In genomic region chr11:130002846-130003716, GRCh38 we compare ENCODE assay signal across 8 cellular contexts. TPM values are rescaled to one million over a fixed set of nuclear protein-coding genes. Genes with fewer than 3 reads are reported as not detected.
A peak's percentile ranks its signal among the peaks of the same experiment; 100 is the strongest.
DNase-seq lines count a peak whose midpoint lies in the region; ATAC-seq and TF ChIP-seq lines count a peak whose summit lies in the region.

No MANE protein-coding gene starts in this region.

- H3K4me1 ChIP-seq in BLaER1 (peaks cover 41% of the 10 kb centered on the region), colonic mucosa (peaks cover 7% of the 10 kb centered on the region)

- no peaks in the 10 kb centered on the region for H3K9me3 ChIP-seq in BLaER1
- H3K9me3 ChIP-seq in colonic mucosa: no peaks in the 10 kb centered on the region

- ATAC-seq in GM19324 (IDR thresholded peaks at IDR 0.05; ENCODE audit: low FRiP score, unreplicated experiment) (peak; percentile 86), HG03460 (IDR thresholded peaks at IDR 0.05; ENCODE audit: unreplicated experiment) (peak; percentile 67)

- H4K20me1 ChIP-seq in BLaER1: no peaks in the 10 kb centered on the region

- H3K4me3 ChIP-seq in BLaER1: peak overlapping the region; percentile 86
- H3K4me3 ChIP-seq in colonic mucosa: peak overlapping the region; percentile 66

- peak; percentile 81 for DNase-seq in NCI-H524 treated with DMSO at 0.1 percent for 48 hours (lab: John Stamatoyannopoulos, UW)
- DNase-seq in activated CD4-positive, alpha-beta T cell treated with anti-CD3 and anti-CD28 coated beads for 48 hours: peak; percentile 89
- peak; percentile 96 for DNase-seq in colonic mucosa
- peak; percentile 98 for DNase-seq in kidney tubule cell (ENCODE audit: low spot score)
- DNase-seq in stimulated activated CD4-positive, alpha-beta T cell treated with anti-CD3 and anti-CD28 coated beads, Interleukin-1b, Interleukin-23, amount 100 ng/mL, for 1 hour (ENCODE audit: low read depth in 2 of 2): peak; percentile 57 to 77

- TF ChIP-seq CTCF in colonic mucosa (IDR thresholded peaks at IDR 0.05): no peak

- H3K4me2 ChIP-seq in BLaER1: peak overlapping the region; percentile 94

- H3K27me3 ChIP-seq in BLaER1: no peaks in the 10 kb centered on the region
- H3K27me3 ChIP-seq in colonic mucosa: no peaks in the 10 kb centered on the region

- intact Hi-C loops in colonic mucosa (cut with DNase I): loop anchor here (2.0 kb wide), 1 partner anchor 66 kb away; the partner anchor contains the start of gene APLP2

- H3K27ac ChIP-seq in BLaER1: peak overlapping the region; percentile 100
- peak overlapping the region; percentile 99 for H3K27ac ChIP-seq in colonic mucosa

- no peaks in the 10 kb centered on the region for H3K36me3 ChIP-seq in BLaER1
- no peaks in the 10 kb centered on the region for H3K36me3 ChIP-seq in colonic mucosa

- peak overlapping the region; percentile 99 for H3K9ac ChIP-seq in BLaER1
- H3K9ac ChIP-seq in colonic mucosa (ENCODE audit: low read depth in 2 of 2, low read length in 2 of 2): peak overlapping the region; percentile 95 to 98

RNA-seq across cellular contexts. Expression of gene PRDM10, which starts 0.4 kb away (rescaled TPM):
- total RNA-seq in colonic mucosa: 10 to 100 TPM; 11.0 to 18.3 TPM

Comparison
In these comparisons a context has a peak if more than half of its experiments do, and no peak if none do; other contexts are left out.
1. Peak in every context shown above with its lines: DNase-seq, ATAC-seq, H3K4me3 ChIP-seq and H3K27ac ChIP-seq.